Comparison of ENCODE assay signal across 8 cellular contexts in genomic region chr1:224434447-224435317, GRCh38. TPM values are rescaled to one million over a fixed set of nuclear protein-coding genes. Genes with fewer than 3 reads are reported as not detected.
DNase-seq lines count a peak whose midpoint lies in the region; ATAC-seq, FAIRE-seq and TF ChIP-seq lines count a peak whose summit lies in the region.

TSS of gene WDR26 (minus strand) at chr1:224434797.

- WGBS in small intestine, 3 donors, result 0 to 2% (median 1%) methylated on average over 31 to 68 of the region's 70 CpGs

- H3K4me1 ChIP-seq in breast epithelium (peaks cover 0 to 12% of the 10 kb centered on the region in 2 donors), small intestine (ENCODE audit: control insufficient read depth in 2 of 2, insufficient read depth in 1 of 2, low read depth in 1 of 2, low read length in 1 of 2) (peaks cover 2 to 9% of the 10 kb centered on the region in 2 donors)

- POLR2A ChIA-PET in AG04449 (lab: Yijun Ruan, JAX), result interaction anchor here (0.6 to 1.0 kb wide), 2 partner anchors 22 to 39 kb away, joined by 3 to 5 read pairs; no protein-coding TSS in a partner anchor

- no peak for FAIRE-seq in small intestine (lab: Jason Lieb, UNC)

- CTCF ChIA-PET in AG04449 (lab: Yijun Ruan, JAX), result interaction anchor here (3.5 to 3.9 kb wide), 2 partner anchors 22 kb away, joined by 15 to 21 read pairs; no protein-coding TSS in a partner anchor

- no peaks in the 10 kb centered on the region for H3K27me3 ChIP-seq in WERI-Rb-1 (ENCODE audit: insufficient read depth, low read depth, severe bottlenecking)
- H3K27me3 ChIP-seq in breast epithelium, result no peaks in the 10 kb centered on the region
- H3K27me3 ChIP-seq in small intestine (ENCODE audit: control insufficient read depth in 2 of 2, insufficient read depth in 2 of 2, low read length in 2 of 2), result no peaks in the 10 kb centered on the region

- TF ChIP-seq POLR2A in breast epithelium (IDR thresholded peaks at IDR 0.05), result peak; percentile 22

- no peak for DNase-seq in AG04449 (ENCODE audit: low read depth, low spot score)
- peak; percentile 85 for DNase-seq in NCI-H2227 (lab: John Stamatoyannopoulos, UW; ENCODE audit: unreplicated experiment)
- peak; percentile 70 for DNase-seq in WERI-Rb-1
- peak; percentile 68 to 77 for DNase-seq in breast epithelium (ENCODE audit: low spot score in 2 of 2)
- peak; percentile 91 for DNase-seq in iPS-NIHi11 (ENCODE audit: low spot score)
- peak; percentile 89 for DNase-seq in small intestine

- no peaks in the 10 kb centered on the region for H3K9me3 ChIP-seq in WERI-Rb-1 (ENCODE audit: severe bottlenecking)
- H3K9me3 ChIP-seq in breast epithelium, result no peaks in the 10 kb centered on the region
- no peaks in the 10 kb centered on the region for H3K9me3 ChIP-seq in small intestine (ENCODE audit: control insufficient read depth, low read depth)

- intact Hi-C loops in breast epithelium (cut with DNase I; ENCODE audit: low total_unique reads), result no loop called here

- peak within 1 kb of the TSS; percentile 58 for H3K27ac ChIP-seq in WERI-Rb-1
- peak within 1 kb of the TSS; percentile 99 for H3K27ac ChIP-seq in breast epithelium
- peak within 1 kb of the TSS; percentile 87 to 98 for H3K27ac ChIP-seq in small intestine (ENCODE audit: low read depth in 1 of 2, low read length in 1 of 2)

- ATAC-seq in GM18867 (IDR thresholded peaks at IDR 0.05; ENCODE audit: unreplicated experiment) (peak; percentile 86), HG03095 (IDR thresholded peaks at IDR 0.05; ENCODE audit: unreplicated experiment) (peak; percentile 83)

- peak; percentile 39 for TF ChIP-seq CTCF in AG04449 (IDR thresholded peaks at IDR 0.05; ENCODE audit: insufficient read depth, low read length, missing control alignments)
- TF ChIP-seq CTCF in WERI-Rb-1 (IDR thresholded peaks at IDR 0.05; ENCODE audit: low read depth, low read length), result 0 out of 2 replicates have a peak, but pooled peaks have one; percentile 13
- TF ChIP-seq CTCF in breast epithelium (IDR thresholded peaks at IDR 0.05), result peak in 1 of 3 donors; percentile 29

- H3K4me3 ChIP-seq in AG04449 (ENCODE audit: low read depth, low read length), result peak within 1 kb of the TSS; percentile 86
- H3K4me3 ChIP-seq in WERI-Rb-1 (ENCODE audit: low read depth, low read length), result peak within 1 kb of the TSS; percentile 73
- peak within 1 kb of the TSS; percentile 83 to 88 (median 87) for H3K4me3 ChIP-seq in breast epithelium
- H3K4me3 ChIP-seq in small intestine (ENCODE audit: low read depth in 1 of 2, low read length in 2 of 2), result peak within 1 kb of the TSS; percentile 75 to 99

- H3K36me3 ChIP-seq in WERI-Rb-1, result peaks cover 3% of the 10 kb centered on the region; the same call in 1 of the 2 replicates
- H3K36me3 ChIP-seq in breast epithelium, result no peaks in the 10 kb centered on the region
- no peaks in the 10 kb centered on the region for H3K36me3 ChIP-seq in small intestine (ENCODE audit: control insufficient read depth in 2 of 2, insufficient read depth in 2 of 2, low read length in 2 of 2)

RNA-seq across cellular contexts. Expression of gene WDR26, which starts in this region (rescaled TPM):
- total RNA-seq in breast epithelium, result 100 to 1,000 TPM in 2 of 3 donors, 10 to 100 TPM in 1; 88.5 to 108 (median 108) TPM
- polyA plus RNA-seq in small intestine, result 10 to 100 TPM; 15.9 to 20.6 (median 17.7) TPM
